Comparison of ENCODE assay signal across 21 cellular contexts in the genomic region with DNA sequence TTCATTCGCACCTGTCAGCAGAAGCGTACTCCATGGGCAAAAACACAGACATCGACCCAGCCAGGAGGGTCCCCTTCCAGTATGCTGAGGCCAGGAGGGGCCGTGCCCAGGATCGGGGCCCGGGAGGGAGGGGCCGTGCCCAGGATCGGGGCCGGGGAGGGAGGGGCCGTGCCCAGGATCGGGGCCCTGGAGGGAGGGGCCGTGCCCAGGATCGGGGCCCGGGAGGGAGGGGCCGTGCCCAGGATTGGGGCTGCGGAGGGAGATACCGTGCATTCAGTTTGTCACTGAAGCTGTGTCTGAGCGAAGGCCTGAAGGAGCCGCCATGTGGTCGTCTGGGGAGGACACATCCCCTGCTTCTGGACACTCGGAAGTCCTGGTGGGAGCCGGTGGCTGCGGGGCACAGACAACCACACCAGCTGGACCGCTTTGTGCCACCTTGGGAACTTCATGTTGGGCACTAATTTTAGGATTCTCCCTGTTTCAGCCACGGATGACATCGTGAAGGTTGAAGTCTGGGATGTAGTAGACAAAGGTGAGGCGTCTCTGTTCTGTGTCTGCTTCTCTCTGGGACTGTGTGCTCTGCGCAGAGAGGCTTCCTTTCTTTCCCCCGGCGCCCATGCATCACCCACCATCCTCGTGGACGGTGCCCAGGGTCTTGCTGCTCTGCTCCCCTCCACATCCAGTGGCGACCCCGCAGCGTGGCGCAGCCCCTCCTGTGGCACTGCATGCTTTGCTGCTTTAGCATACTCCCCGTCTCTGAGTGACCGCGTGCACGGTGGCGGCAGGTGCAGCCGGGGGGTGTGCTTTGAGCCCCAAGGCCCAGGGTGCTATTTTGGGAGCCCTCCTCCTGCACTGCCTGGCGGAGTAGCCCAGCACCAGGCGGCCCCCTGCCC. TPM values are rescaled to one million over a fixed set of nuclear protein-coding genes. Genes with fewer than 3 reads are reported as not detected.
"Had no signal": no experiment of that assay in that cellular context is flagged by ENCODE, and none has a peak within 500 bp of the region (broad histone marks: within the 10 kb centered on the region; RNA-seq: fewer than 3 reads in every experiment).

No MANE protein-coding gene starts in this region.

- H3K4me3 ChIP-seq: breast epithelium, gastrocnemius medialis, heart left ventricle, spleen, tibial artery had no signal

- H3K27ac Mint-ChIP-seq: naive thymus-derived CD4-positive, alpha-beta T cell; stimulated activated memory B cell treated with anti-CD40 and anti-IgM and Interleukin-4, amounts not matched to agents 10 μg/mL and 1 μg/mL and 100 μg/mL, for 72 hours had no signal

- ATAC-seq: activated T-cell treated with anti-CD3 and anti-CD28 coated beads, Interleukin-2, amount 50 U/mL, for 4 hours; esophagus mucosa; gastrocnemius medialis; heart left ventricle; naive thymus-derived CD4-positive, alpha-beta T cell; stimulated activated memory B cell treated with anti-CD40 and anti-IgM and Interleukin-4, amounts not matched to agents 10 μg/mL and 1 μg/mL and 100 μg/mL, for 72 hours had no signal

- DNase-seq: activated CD4-positive, alpha-beta T cell treated with anti-CD3 and anti-CD28 coated beads, Interleukin-2, amount 50 U/mL, for 1 hour; activated CD4-positive, CD25-positive, alpha-beta regulatory T cell treated with anti-CD3 and anti-CD28 coated beads, Interleukin-2, amount 50 U/mL, for 72 hours; activated CD8-positive, alpha-beta memory T cell treated with anti-CD3 and anti-CD28 coated beads, Interleukin-2, amount 50 U/mL, for 4 hours; activated effector memory CD4-positive, alpha-beta T cell treated with anti-CD3 and anti-CD28 coated beads, Interleukin-2, amount 50 U/mL, for 16 hours; activated naive CD4-positive, alpha-beta T cell treated with anti-CD3 and anti-CD28 coated beads, Interleukin-2, amount 50 U/mL, for 16 hours; activated T-cell treated with anti-CD3 and anti-CD28 coated beads, Interleukin-2, amount 50 U/mL, for 4 hours; effector CD4-positive, alpha-beta T cell; gastrocnemius medialis; kidney glomerular epithelial cell; mesenchymal stem cell; naive thymus-derived CD4-positive, alpha-beta T cell; spleen; stimulated activated CD4-positive, alpha-beta T cell treated with anti-CD3 and anti-CD28 coated beads, Interleukin-4, amount 100 ng/mL, for 4 hours had no signal

- H3K4me3 Mint-ChIP-seq: activated T-cell treated with anti-CD3 and anti-CD28 coated beads, Interleukin-2, amount 50 U/mL, for 4 hours; naive thymus-derived CD4-positive, alpha-beta T cell; stimulated activated memory B cell treated with anti-CD40 and anti-IgM and Interleukin-4, amounts not matched to agents 10 μg/mL and 1 μg/mL and 100 μg/mL, for 72 hours had no signal

- H3K9me3 Mint-ChIP-seq: activated T-cell treated with anti-CD3 and anti-CD28 coated beads, Interleukin-2, amount 50 U/mL, for 4 hours; naive thymus-derived CD4-positive, alpha-beta T cell; stimulated activated memory B cell treated with anti-CD40 and anti-IgM and Interleukin-4, amounts not matched to agents 10 μg/mL and 1 μg/mL and 100 μg/mL, for 72 hours had no signal

- FAIRE-seq: astrocyte, urothelium cell line had no signal

- H3K27me3 Mint-ChIP-seq: naive thymus-derived CD4-positive, alpha-beta T cell; stimulated activated memory B cell treated with anti-CD40 and anti-IgM and Interleukin-4, amounts not matched to agents 10 μg/mL and 1 μg/mL and 100 μg/mL, for 72 hours had no signal

- H3K9me3 ChIP-seq: breast epithelium, gastrocnemius medialis, heart left ventricle, neutrophil, spleen, tibial artery had no signal

- H3K27ac ChIP-seq: breast epithelium, gastrocnemius medialis, heart left ventricle, neutrophil, spleen, tibial artery had no signal

- H3K4me1 ChIP-seq: breast epithelium, gastrocnemius medialis had no signal

RNA-seq across cellular contexts. Expression of a gene that starts 29.4 kb away (rescaled TPM):
- total RNA-seq: esophagus mucosa had no signal
